ENCODE assay signal across 18 cellular contexts in the genomic region with DNA sequence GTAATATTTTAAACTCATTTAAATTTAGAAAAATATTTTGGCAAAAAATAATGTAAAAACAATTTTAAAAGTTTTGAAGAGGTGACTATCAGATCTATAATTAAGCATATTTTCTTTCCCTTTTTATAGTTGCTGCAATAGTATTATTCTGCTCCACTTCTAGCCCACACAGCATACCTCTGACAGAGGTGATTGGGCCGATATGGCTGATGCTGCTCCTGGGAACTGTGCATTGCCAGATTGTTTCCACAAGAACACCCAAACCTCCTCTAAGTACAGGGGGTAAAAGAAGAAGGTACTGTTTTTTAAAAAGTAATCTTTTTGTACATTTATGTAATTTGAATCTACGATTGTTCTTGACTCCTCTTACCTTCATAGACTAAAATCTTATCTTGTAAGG.
DNase-seq lines count a peak whose midpoint lies in the region; ATAC-seq and TF ChIP-seq lines count a peak whose summit lies in the region.
"Had no signal": no experiment of that assay in that cellular context is flagged by ENCODE, and none has a peak within 500 bp of the region (broad histone marks: within the 10 kb centered on the region; RNA-seq: fewer than 3 reads in every experiment).

No MANE protein-coding gene starts in this region.

- intact Hi-C loops in IMR-90 (cut with micrococcal nuclease) (loop anchor here (10.0 kb wide), 1 partner anchor 114 kb away; a partner anchor contains a TSS), colonic mucosa (cut with DNase I) (no loop called here)

- H3K56ac ChIP-seq in IMR-90 (ENCODE audit: extremely low read depth, insufficient read depth, low read length): no peak overlapping the region

- 0 out of 2 replicates have a peak, but pooled peaks cover 2% of the 10 kb centered on the region for H3K9me1 ChIP-seq in IMR-90 (ENCODE audit: insufficient read depth, low read length)

- H3K18ac ChIP-seq in IMR-90 (ENCODE audit: low read depth, low read length): no peak overlapping the region

- no peak for TF ChIP-seq POLR2A in IMR-90 (IDR thresholded peaks at IDR 0.05; ENCODE audit: low read depth, low read length)

- no peaks in the 10 kb centered on the region for H3K9me2 ChIP-seq in SU-DHL-6 (replicated peaks; ENCODE audit: insufficient read depth, low read length)

- H4K20me1 ChIP-seq in IMR-90 (ENCODE audit: insufficient read depth, low read length) (no peaks in the 10 kb centered on the region), SU-DHL-6 (ENCODE audit: low read depth, low read length) (no peaks in the 10 kb centered on the region)

- peaks cover 93% of the 10 kb centered on the region for H3F3A ChIP-seq in SU-DHL-6 (ENCODE audit: insufficient read depth)

- POLR2A ChIA-PET in IMR-90 (lab: Charles Lee; ENCODE audit: unreplicated experiment): no interaction called here

- H3K27me3 Mint-ChIP-seq in CD4-positive, CD25-positive, alpha-beta regulatory T cell: no peaks in the 10 kb centered on the region
- no peaks in the 10 kb centered on the region for H3K27me3 Mint-ChIP-seq in stimulated activated memory B cell treated with anti-CD40 and anti-IgM and Interleukin-4, amounts not matched to agents 10 μg/mL and 1 μg/mL and 100 μg/mL, for 72 hours
- H3K27me3 Mint-ChIP-seq: CD4-positive, alpha-beta memory T cell had no signal

- H3K79me1 ChIP-seq in IMR-90 (ENCODE audit: low read depth in 1 of 2, low read length in 2 of 2): no peaks in the 10 kb centered on the region; a peak in 2 of 4 replicates

- CTCF ChIA-PET in IMR-90 (lab: Yijun Ruan, JAX): interaction anchor here (0.6 kb wide), 1 partner anchor 94 kb away, joined by 7 read pairs; no protein-coding TSS in a partner anchor

- H3K4ac ChIP-seq in IMR-90 (ENCODE audit: low read depth, low read length): no peak overlapping the region

- H2BK20ac ChIP-seq in IMR-90 (ENCODE audit: low read depth, low read length): no peak overlapping the region

- no peak overlapping the region for H3K27ac ChIP-seq in CD4-positive, CD25-positive, alpha-beta regulatory T cell (ENCODE audit: insufficient read depth, low read length, poor library complexity, severe bottlenecking)
- no peak overlapping the region for H3K27ac ChIP-seq in IMR-90 (ENCODE audit: insufficient read depth, low read length)
- H3K27ac ChIP-seq in SU-DHL-6 (ENCODE audit: low read depth, low read length): peak overlapping the region; percentile 99
- H3K27ac ChIP-seq in colonic mucosa: no peak overlapping the region
- H3K27ac ChIP-seq: C4-2B, HL-60 had no signal

- peak overlapping the region; percentile 3 to 61 (median 51) for H3K27ac Mint-ChIP-seq in CD4-positive, CD25-positive, alpha-beta regulatory T cell
- H3K27ac Mint-ChIP-seq in stimulated activated memory B cell treated with anti-CD40 and anti-IgM and Interleukin-4, amounts not matched to agents 10 μg/mL and 1 μg/mL and 100 μg/mL, for 72 hours: peak overlapping the region; percentile 92
- H3K27ac Mint-ChIP-seq: GM23338 had no signal

- H3K4me1 Mint-ChIP-seq in CD4-positive, CD25-positive, alpha-beta regulatory T cell: peaks cover 12 to 38% (median 23%) of the 10 kb centered on the region in 4 donors
- H3K4me1 Mint-ChIP-seq in stimulated activated memory B cell treated with anti-CD40 and anti-IgM and Interleukin-4, amounts not matched to agents 10 μg/mL and 1 μg/mL and 100 μg/mL, for 72 hours: peaks cover 29% of the 10 kb centered on the region
- H3K4me1 Mint-ChIP-seq: GM23338 had no signal

- H4K5ac ChIP-seq in IMR-90 (ENCODE audit: low read depth, low read length): no peak overlapping the region

- no peak overlapping the region for H2BK15ac ChIP-seq in IMR-90 (ENCODE audit: low read depth, low read length)

- no peaks in the 10 kb centered on the region for H3K9me3 ChIP-seq in CD4-positive, CD25-positive, alpha-beta regulatory T cell (ENCODE audit: control insufficient read depth in 2 of 2, low read length in 2 of 2)
- H3K9me3 ChIP-seq in IMR-90 (ENCODE audit: control insufficient read depth, insufficient read depth, low read length) (no peaks in the 10 kb centered on the region), SU-DHL-6 (ENCODE audit: insufficient read depth, low read length) (no peaks in the 10 kb centered on the region), colonic mucosa (no peaks in the 10 kb centered on the region)

- no peak overlapping the region for H2BK5ac ChIP-seq in IMR-90 (ENCODE audit: low read depth, low read length, poor library complexity, severe bottlenecking)

- no peak for ATAC-seq in CD4-positive, CD25-positive, alpha-beta regulatory T cell (ENCODE audit: low read depth in 2 of 2)
- ATAC-seq in IMR-90 (ENCODE audit: low read depth) (no peak), GM18909 (IDR thresholded peaks at IDR 0.05; ENCODE audit: poor library complexity, unreplicated experiment) (no peak)
- no peak for ATAC-seq in stimulated activated memory B cell treated with anti-CD40 and anti-IgM and Interleukin-4, amounts not matched to agents 10 μg/mL and 1 μg/mL and 100 μg/mL, for 72 hours
- ATAC-seq: GM12878, GM23338 had no signal

- no CpG with 5 or more reads among the region's 2 CpGs for WGBS in IMR-90 (ENCODE audit: extremely low coverage in 2 of 2, insufficient read length in 1 of 2), 2 experiments

- no peak overlapping the region for H2AK5ac ChIP-seq in IMR-90 (ENCODE audit: low read depth, low read length)

- peaks cover 59% of the 10 kb centered on the region for H3K79me2 ChIP-seq in SU-DHL-6 (ENCODE audit: insufficient read depth, low read length)

- BruUV-seq in IMR-90 (replicated peaks; lab: Mats Ljungman, UMichigan): no TSS peak

- H3K4me2 ChIP-seq in IMR-90 (ENCODE audit: low read depth, low read length) (no peak overlapping the region), SU-DHL-6 (ENCODE audit: low read depth, low read length, poor library complexity, severe bottlenecking) (peak overlapping the region; percentile 84)
- H3K4me2 ChIP-seq: GM23338 had no signal

- no peak overlapping the region for H2BK120ac ChIP-seq in IMR-90 (ENCODE audit: low read depth, low read length)

- no peak overlapping the region for H3K9ac ChIP-seq in IMR-90 (ENCODE audit: low read depth, low read length)
- peak overlapping the region; percentile 57 for H3K9ac ChIP-seq in SU-DHL-6 (ENCODE audit: low read length)
- no peak overlapping the region for H3K9ac ChIP-seq in colonic mucosa (ENCODE audit: low read depth in 2 of 2, low read length in 2 of 2)

- H2AFZ ChIP-seq in IMR-90 (replicated peaks; ENCODE audit: low read length, poor library complexity) (no peak overlapping the region), SU-DHL-6 (ENCODE audit: low read depth, low read length, severe bottlenecking) (no peak overlapping the region)
- H2AFZ ChIP-seq: GM23338 had no signal

- in situ Hi-C loops in IMR-90 (cut with MboI; ENCODE audit: low sequenced_read_pairs): no loop called here

- H4K8ac ChIP-seq in IMR-90 (ENCODE audit: low read depth in 2 of 2, low read length in 2 of 2): no peak overlapping the region

- DNase-seq in CD4-positive, CD25-positive, alpha-beta regulatory T cell: no peak
- no peak for DNase-seq in IMR-90
- DNase-seq in colonic mucosa: no peak
- no peak for DNase-seq in kidney glomerular epithelial cell (lab: John Stamatoyannopoulos, UW)
- DNase-seq: ACHN; CD4-positive, alpha-beta memory T cell; DMS153; DMS79 treated with DMSO at 0.1 percent for 48 hours; EL; HCEC 1CT; KBM-7 had no signal

- H3K14ac ChIP-seq in IMR-90 (replicated peaks; ENCODE audit: low read depth, low read length): no peak overlapping the region

- H2AK9ac ChIP-seq in IMR-90 (replicated peaks; ENCODE audit: low read depth, low read length, poor library complexity): peak overlapping the region; percentile 57

- H3K27me3 ChIP-seq in CD4-positive, CD25-positive, alpha-beta regulatory T cell (ENCODE audit: control insufficient read depth, insufficient read depth, low read length): no peaks in the 10 kb centered on the region
- H3K27me3 ChIP-seq in IMR-90 (ENCODE audit: control insufficient read depth, insufficient read depth, low read length) (no peaks in the 10 kb centered on the region), SU-DHL-6 (ENCODE audit: low read length) (no peaks in the 10 kb centered on the region), colonic mucosa (no peaks in the 10 kb centered on the region)

- peaks cover 9% of the 10 kb centered on the region for H3K36me3 Mint-ChIP-seq in CD4-positive, CD25-positive, alpha-beta regulatory T cell
- H3K36me3 Mint-ChIP-seq in stimulated activated memory B cell treated with anti-CD40 and anti-IgM and Interleukin-4, amounts not matched to agents 10 μg/mL and 1 μg/mL and 100 μg/mL, for 72 hours: peaks cover 4% of the 10 kb centered on the region

- TF ChIP-seq CTCF in IMR-90 (conservative IDR thresholded peaks at IDR 0.05; ENCODE audit: low read depth, low read length) (no peak), SU-DHL-6 (IDR thresholded peaks at IDR 0.05; ENCODE audit: insufficient read depth, low read length, poor library complexity, severe bottlenecking) (no peak), colonic mucosa (IDR thresholded peaks at IDR 0.05) (no peak)

- no peak overlapping the region for H3K23ac ChIP-seq in IMR-90 (ENCODE audit: low read depth, low read length)

- peaks cover 0 to 1% (median 0%) of the 10 kb centered on the region in 7 donors for H3K9me3 Mint-ChIP-seq in CD4-positive, CD25-positive, alpha-beta regulatory T cell
- no peaks in the 10 kb centered on the region for H3K9me3 Mint-ChIP-seq in stimulated activated memory B cell treated with anti-CD40 and anti-IgM and Interleukin-4, amounts not matched to agents 10 μg/mL and 1 μg/mL and 100 μg/mL, for 72 hours
- H3K9me3 Mint-ChIP-seq: CD4-positive, alpha-beta memory T cell; GM23338 had no signal

- dilution Hi-C loops in IMR-90 (cut with HindIII; ENCODE audit: low sequenced_read_pairs, unreplicated experiment): no loop called here

- no peak overlapping the region for H4K91ac ChIP-seq in IMR-90 (ENCODE audit: insufficient read depth, low read depth, low read length)

- no peak overlapping the region for H3K4me3 Mint-ChIP-seq in CD4-positive, CD25-positive, alpha-beta regulatory T cell
- no peak overlapping the region for H3K4me3 Mint-ChIP-seq in stimulated activated memory B cell treated with anti-CD40 and anti-IgM and Interleukin-4, amounts not matched to agents 10 μg/mL and 1 μg/mL and 100 μg/mL, for 72 hours
- H3K4me3 Mint-ChIP-seq: CD4-positive, alpha-beta memory T cell; GM23338 had no signal

- peaks cover 12% of the 10 kb centered on the region for H3K4me1 ChIP-seq in CD4-positive, CD25-positive, alpha-beta regulatory T cell (ENCODE audit: control insufficient read depth, insufficient read depth, low read length, poor library complexity, severe bottlenecking)
- H3K4me1 ChIP-seq in IMR-90 (ENCODE audit: control insufficient read depth, insufficient read depth, low read length) (no peaks in the 10 kb centered on the region; the same call in 1 of the 2 replicates), colonic mucosa (no peaks in the 10 kb centered on the region)

- peaks cover 25% of the 10 kb centered on the region for H3K36me3 ChIP-seq in CD4-positive, CD25-positive, alpha-beta regulatory T cell (ENCODE audit: control insufficient read depth, insufficient read depth, low read length)
- peaks cover 1% of the 10 kb centered on the region; the same call in 1 of the 2 replicates for H3K36me3 ChIP-seq in IMR-90 (ENCODE audit: control insufficient read depth, insufficient read depth, low read length)
- H3K36me3 ChIP-seq in SU-DHL-6 (ENCODE audit: low read length): peaks cover 24% of the 10 kb centered on the region
- H3K36me3 ChIP-seq in colonic mucosa: no peaks in the 10 kb centered on the region

- no peak for TF ChIP-seq RAD21 in IMR-90 (IDR thresholded peaks at IDR 0.05; ENCODE audit: low read length)

- no peak overlapping the region for H3K4me3 ChIP-seq in CD4-positive, CD25-positive, alpha-beta regulatory T cell (ENCODE audit: low read depth, low read length)
- H3K4me3 ChIP-seq in IMR-90 (ENCODE audit: insufficient read depth, low read depth, low read length) (no peak overlapping the region), SU-DHL-6 (ENCODE audit: insufficient read depth, low read length, poor library complexity, severe bottlenecking) (peak overlapping the region; percentile 8), colonic mucosa (no peak overlapping the region)
- H3K4me3 ChIP-seq: GM12878, GM23338 had no signal
